ENCODE assay signal across 1 cellular context in the genomic region with DNA sequence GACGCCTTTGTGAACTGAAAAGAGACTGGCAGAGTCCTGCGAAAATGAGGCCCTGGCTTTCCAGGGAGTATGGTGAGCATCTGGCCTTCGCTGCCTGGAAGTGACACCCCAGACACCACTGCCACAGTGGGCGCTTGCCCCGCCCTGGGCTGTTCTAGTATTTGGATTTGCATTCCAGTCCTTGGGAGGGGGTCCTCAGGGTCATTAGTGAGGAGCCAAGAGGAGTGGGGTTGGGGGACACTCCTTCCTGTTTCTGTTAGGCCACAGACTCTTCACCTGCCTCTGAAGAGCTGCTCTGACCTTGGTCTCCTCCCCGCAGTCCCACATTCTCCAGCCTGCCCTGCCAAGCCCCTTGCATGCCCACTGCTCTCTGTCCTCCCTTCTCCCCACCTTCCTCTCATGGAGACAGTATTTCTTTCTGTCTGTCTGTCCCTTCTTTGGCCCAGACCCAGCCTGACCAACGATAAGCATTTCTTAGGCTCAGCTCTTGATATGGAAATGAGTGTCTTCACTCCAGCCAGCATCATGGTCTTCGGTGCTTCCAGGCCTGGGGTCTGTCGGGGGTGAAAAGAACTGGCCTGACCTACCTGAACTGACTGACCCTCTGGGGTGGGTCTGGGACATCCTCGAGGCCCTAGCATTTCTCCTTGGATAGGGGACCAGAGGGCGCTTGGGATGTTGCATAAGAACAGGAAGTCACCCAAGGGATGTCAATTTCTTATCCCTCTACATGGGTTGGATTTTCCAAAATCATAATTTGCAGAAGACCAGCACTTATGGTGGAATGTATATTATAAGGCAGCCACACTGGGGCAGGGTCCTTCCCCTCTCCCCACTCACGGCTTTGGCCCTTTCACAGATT.
TF ChIP-seq lines count a peak whose summit lies in the region.

No MANE protein-coding gene starts in this region.

TF ChIP-seq in H1, 55 proteins besides CTCF, POLR2A, EP300 and RAD21:
- no peak for TF ChIP-seq SIX5 (IDR thresholded peaks at IDR 0.05; ENCODE audit: low read depth, low read length)
- TF ChIP-seq YY1 (IDR thresholded peaks at IDR 0.05; ENCODE audit: low read depth, low read length) = no peak
- TF ChIP-seq FOSL1 (IDR thresholded peaks at IDR 0.05; ENCODE audit: insufficient read depth, low read depth, low read length) = no peak
- TF ChIP-seq SRF (IDR thresholded peaks at IDR 0.05; ENCODE audit: low read depth, low read length) = no peak
- TF ChIP-seq RXRA (IDR thresholded peaks at IDR 0.05; ENCODE audit: insufficient read depth, low read depth, low read length) = no peak
- no peak for TF ChIP-seq JUND (IDR thresholded peaks at IDR 0.05; ENCODE audit: low read length)
- no peak for TF ChIP-seq CBX5 (IDR thresholded peaks at IDR 0.05; ENCODE audit: low read depth, low read length)
- no peak for TF ChIP-seq SP4 (IDR thresholded peaks at IDR 0.05; ENCODE audit: low read length)
- no peak for TF ChIP-seq EGR1 (IDR thresholded peaks at IDR 0.05; ENCODE audit: borderline replicate concordance, low read depth, low read length)
- TF ChIP-seq KDM4A (IDR thresholded peaks at IDR 0.05; ENCODE audit: low read depth, low read length, severe bottlenecking) = no peak
- TF ChIP-seq, protein P1, sequence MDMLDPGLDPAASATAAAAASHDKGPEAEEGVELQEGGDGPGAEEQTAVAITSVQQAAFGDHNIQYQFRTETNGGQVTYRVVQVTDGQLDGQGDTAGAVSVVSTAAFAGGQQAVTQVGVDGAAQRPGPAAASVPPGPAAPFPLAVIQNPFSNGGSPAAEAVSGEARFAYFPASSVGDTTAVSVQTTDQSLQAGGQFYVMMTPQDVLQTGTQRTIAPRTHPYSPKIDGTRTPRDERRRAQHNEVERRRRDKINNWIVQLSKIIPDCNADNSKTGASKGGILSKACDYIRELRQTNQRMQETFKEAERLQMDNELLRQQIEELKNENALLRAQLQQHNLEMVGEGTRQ (IDR thresholded peaks at IDR 0.05; ENCODE audit: low read length) = no peak
- no peak for TF ChIP-seq EZH2 (IDR thresholded peaks at IDR 0.05; ENCODE audit: low read depth, low read length, severe bottlenecking)
- TF ChIP-seq, protein P2, sequence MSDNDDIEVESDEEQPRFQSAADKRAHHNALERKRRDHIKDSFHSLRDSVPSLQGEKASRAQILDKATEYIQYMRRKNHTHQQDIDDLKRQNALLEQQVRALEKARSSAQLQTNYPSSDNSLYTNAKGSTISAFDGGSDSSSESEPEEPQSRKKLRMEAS (IDR thresholded peaks at IDR 0.05) = no peak
- TF ChIP-seq BACH1 (IDR thresholded peaks at IDR 0.05; ENCODE audit: low read length) = no peak
- TF ChIP-seq, protein P3, sequence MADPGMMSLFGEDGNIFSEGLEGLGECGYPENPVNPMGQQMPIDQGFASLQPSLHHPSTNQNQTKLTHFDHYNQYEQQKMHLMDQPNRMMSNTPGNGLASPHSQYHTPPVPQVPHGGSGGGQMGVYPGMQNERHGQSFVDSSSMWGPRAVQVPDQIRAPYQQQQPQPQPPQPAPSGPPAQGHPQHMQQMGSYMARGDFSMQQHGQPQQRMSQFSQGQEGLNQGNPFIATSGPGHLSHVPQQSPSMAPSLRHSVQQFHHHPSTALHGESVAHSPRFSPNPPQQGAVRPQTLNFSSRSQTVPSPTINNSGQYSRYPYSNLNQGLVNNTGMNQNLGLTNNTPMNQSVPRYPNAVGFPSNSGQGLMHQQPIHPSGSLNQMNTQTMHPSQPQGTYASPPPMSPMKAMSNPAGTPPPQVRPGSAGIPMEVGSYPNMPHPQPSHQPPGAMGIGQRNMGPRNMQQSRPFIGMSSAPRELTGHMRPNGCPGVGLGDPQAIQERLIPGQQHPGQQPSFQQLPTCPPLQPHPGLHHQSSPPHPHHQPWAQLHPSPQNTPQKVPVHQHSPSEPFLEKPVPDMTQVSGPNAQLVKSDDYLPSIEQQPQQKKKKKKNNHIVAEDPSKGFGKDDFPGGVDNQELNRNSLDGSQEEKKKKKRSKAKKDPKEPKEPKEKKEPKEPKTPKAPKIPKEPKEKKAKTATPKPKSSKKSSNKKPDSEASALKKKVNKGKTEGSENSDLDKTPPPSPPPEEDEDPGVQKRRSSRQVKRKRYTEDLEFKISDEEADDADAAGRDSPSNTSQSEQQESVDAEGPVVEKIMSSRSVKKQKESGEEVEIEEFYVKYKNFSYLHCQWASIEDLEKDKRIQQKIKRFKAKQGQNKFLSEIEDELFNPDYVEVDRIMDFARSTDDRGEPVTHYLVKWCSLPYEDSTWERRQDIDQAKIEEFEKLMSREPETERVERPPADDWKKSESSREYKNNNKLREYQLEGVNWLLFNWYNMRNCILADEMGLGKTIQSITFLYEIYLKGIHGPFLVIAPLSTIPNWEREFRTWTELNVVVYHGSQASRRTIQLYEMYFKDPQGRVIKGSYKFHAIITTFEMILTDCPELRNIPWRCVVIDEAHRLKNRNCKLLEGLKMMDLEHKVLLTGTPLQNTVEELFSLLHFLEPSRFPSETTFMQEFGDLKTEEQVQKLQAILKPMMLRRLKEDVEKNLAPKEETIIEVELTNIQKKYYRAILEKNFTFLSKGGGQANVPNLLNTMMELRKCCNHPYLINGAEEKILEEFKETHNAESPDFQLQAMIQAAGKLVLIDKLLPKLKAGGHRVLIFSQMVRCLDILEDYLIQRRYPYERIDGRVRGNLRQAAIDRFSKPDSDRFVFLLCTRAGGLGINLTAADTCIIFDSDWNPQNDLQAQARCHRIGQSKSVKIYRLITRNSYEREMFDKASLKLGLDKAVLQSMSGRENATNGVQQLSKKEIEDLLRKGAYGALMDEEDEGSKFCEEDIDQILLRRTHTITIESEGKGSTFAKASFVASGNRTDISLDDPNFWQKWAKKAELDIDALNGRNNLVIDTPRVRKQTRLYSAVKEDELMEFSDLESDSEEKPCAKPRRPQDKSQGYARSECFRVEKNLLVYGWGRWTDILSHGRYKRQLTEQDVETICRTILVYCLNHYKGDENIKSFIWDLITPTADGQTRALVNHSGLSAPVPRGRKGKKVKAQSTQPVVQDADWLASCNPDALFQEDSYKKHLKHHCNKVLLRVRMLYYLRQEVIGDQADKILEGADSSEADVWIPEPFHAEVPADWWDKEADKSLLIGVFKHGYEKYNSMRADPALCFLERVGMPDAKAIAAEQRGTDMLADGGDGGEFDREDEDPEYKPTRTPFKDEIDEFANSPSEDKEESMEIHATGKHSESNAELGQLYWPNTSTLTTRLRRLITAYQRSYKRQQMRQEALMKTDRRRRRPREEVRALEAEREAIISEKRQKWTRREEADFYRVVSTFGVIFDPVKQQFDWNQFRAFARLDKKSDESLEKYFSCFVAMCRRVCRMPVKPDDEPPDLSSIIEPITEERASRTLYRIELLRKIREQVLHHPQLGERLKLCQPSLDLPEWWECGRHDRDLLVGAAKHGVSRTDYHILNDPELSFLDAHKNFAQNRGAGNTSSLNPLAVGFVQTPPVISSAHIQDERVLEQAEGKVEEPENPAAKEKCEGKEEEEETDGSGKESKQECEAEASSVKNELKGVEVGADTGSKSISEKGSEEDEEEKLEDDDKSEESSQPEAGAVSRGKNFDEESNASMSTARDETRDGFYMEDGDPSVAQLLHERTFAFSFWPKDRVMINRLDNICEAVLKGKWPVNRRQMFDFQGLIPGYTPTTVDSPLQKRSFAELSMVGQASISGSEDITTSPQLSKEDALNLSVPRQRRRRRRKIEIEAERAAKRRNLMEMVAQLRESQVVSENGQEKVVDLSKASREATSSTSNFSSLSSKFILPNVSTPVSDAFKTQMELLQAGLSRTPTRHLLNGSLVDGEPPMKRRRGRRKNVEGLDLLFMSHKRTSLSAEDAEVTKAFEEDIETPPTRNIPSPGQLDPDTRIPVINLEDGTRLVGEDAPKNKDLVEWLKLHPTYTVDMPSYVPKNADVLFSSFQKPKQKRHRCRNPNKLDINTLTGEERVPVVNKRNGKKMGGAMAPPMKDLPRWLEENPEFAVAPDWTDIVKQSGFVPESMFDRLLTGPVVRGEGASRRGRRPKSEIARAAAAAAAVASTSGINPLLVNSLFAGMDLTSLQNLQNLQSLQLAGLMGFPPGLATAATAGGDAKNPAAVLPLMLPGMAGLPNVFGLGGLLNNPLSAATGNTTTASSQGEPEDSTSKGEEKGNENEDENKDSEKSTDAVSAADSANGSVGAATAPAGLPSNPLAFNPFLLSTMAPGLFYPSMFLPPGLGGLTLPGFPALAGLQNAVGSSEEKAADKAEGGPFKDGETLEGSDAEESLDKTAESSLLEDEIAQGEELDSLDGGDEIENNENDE (IDR thresholded peaks at IDR 0.05; ENCODE audit: insufficient replicate concordance, low read length) = no peak
- no peak for TF ChIP-seq POLR2AphosphoS5 (IDR thresholded peaks at IDR 0.05; ENCODE audit: low read depth, low read length)
- TF ChIP-seq GTF2F1 (IDR thresholded peaks at IDR 0.05; ENCODE audit: borderline replicate concordance, low read depth, low read length) = no peak
- no peak for TF ChIP-seq SIRT6 (IDR thresholded peaks at IDR 0.05; ENCODE audit: low read length)
